Comparison of ENCODE assay signal across 15 cellular contexts in the genomic region with DNA sequence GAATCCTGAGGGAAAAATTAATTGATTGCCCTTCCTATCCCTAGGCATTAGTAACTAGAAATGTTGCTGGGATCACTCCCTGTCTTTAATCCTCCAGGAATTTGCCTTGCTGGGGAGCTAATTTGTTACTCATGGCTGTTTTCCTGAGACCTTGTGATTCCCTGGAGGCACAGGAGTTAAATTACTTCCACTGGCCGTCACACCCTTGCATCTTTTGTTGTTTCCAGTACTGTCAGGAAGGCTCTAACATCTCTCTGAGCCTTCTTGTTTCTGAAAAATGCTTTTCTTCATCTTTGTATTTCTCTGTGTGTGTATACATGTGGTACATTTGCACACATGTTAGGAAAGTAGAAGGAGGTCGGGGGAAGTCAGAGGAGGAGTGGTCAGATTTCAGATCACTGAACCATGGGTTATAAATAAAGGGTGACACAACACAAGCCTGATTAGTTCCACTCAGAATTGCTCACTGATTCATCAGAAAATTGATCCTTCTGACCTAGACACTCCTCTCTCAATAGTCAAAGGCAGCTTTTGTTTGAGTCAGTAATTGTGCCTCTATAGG. TPM values are rescaled to one million over a fixed set of nuclear protein-coding genes. Genes with fewer than 3 reads are reported as not detected.
A peak's percentile ranks its signal among the peaks of the same experiment; 100 is the strongest.
DNase-seq lines count a peak whose midpoint lies in the region; FAIRE-seq and TF ChIP-seq lines count a peak whose summit lies in the region.
"Had no signal": no experiment of that assay in that cellular context is flagged by ENCODE, and none has a peak within 500 bp of the region (broad histone marks: within the 10 kb centered on the region; RNA-seq: fewer than 3 reads in every experiment).

No MANE protein-coding gene starts in this region.

- CTCF ChIA-PET in PC-9 (lab: Charles Lee), result no interaction called here
- CTCF ChIA-PET in Calu3 (lab: Charles Lee), result no interaction called here

- no peaks in the 10 kb centered on the region for H3K9me2 ChIP-seq in PC-9 (ENCODE audit: insufficient read depth)

- peaks cover 9% of the 10 kb centered on the region for H3K4me1 ChIP-seq in PC-9 (replicated peaks; ENCODE audit: insufficient read depth)

- H3K9me3 Mint-ChIP-seq in progenitor cell of endocrine pancreas (ENCODE audit: low read depth) (no peaks in the 10 kb centered on the region), Calu3 (ENCODE audit: low read depth, unreplicated experiment) (no peaks in the 10 kb centered on the region)
- H3K9me3 Mint-ChIP-seq: CD8-positive, alpha-beta T cell had no signal

- H3K4me1 Mint-ChIP-seq in progenitor cell of endocrine pancreas (ENCODE audit: low read depth) (peaks cover 15% of the 10 kb centered on the region), Calu3 (ENCODE audit: low read depth, unreplicated experiment) (peaks cover 20% of the 10 kb centered on the region)

- H3F3A ChIP-seq in PC-9 (ENCODE audit: insufficient read depth, low read depth), result no peaks in the 10 kb centered on the region

- H3K4me3 ChIP-seq in PC-9, result no peak overlapping the region
- H3K4me3 ChIP-seq: ovary, tibial artery had no signal

- peak overlapping the region; percentile 73 for H3K27ac Mint-ChIP-seq in progenitor cell of endocrine pancreas
- H3K27ac Mint-ChIP-seq in Calu3 (ENCODE audit: unreplicated experiment), result no peak overlapping the region
- H3K27ac Mint-ChIP-seq: CD8-positive, alpha-beta T cell had no signal

- H3K9me3 ChIP-seq in PC-9 (ENCODE audit: insufficient read depth, low read depth), result no peaks in the 10 kb centered on the region
- H3K9me3 ChIP-seq: ovary, tibial artery had no signal

- no peaks in the 10 kb centered on the region for H4K20me1 ChIP-seq in PC-9 (ENCODE audit: insufficient read depth)

- no peak for FAIRE-seq in GM19239 (lab: Jason Lieb, UNC)
- FAIRE-seq: GM12891 had no signal

- peak overlapping the region; percentile 19; the same call in 1 of the 2 replicates for H3K27ac ChIP-seq in PC-9
- H3K27ac ChIP-seq: ovary, tibial artery had no signal

- peak overlapping the region; percentile 10; the same call in 1 of the 2 replicates for H3K4me2 ChIP-seq in PC-9

- H2AFZ ChIP-seq in PC-9, result no peak overlapping the region

- no peaks in the 10 kb centered on the region for H3K27me3 ChIP-seq in PC-9 (ENCODE audit: insufficient read depth, low read depth)
- H3K27me3 ChIP-seq: ovary, tibial artery had no signal

- no peaks in the 10 kb centered on the region for H3K36me3 ChIP-seq in PC-9 (ENCODE audit: low read depth)
- H3K36me3 ChIP-seq: ovary, tibial artery had no signal

- POLR2A ChIA-PET in PC-9 (lab: Charles Lee; ENCODE audit: unreplicated experiment), result no interaction called here

- DNase-seq in ELR (ENCODE audit: low read depth), result peak; percentile 93
- DNase-seq in PC-9, result no peak
- peak; percentile 64 for DNase-seq in fibroblast of gingiva (ENCODE audit: low read depth)
- DNase-seq in progenitor cell of endocrine pancreas (ENCODE audit: low spot score, unreplicated experiment), result no peak
- no peak for DNase-seq in HT-29 (ENCODE audit: low spot score)
- no peak for DNase-seq in stimulated activated CD4-positive, alpha-beta T cell treated with anti-CD3 and anti-CD28 coated beads, Interleukin-2, amount 100 ng/mL, for 48 hours
- no peak for DNase-seq in Calu3
- DNase-seq in GM19239 (ENCODE audit: insufficient read length, low spot score), result no peak
- DNase-seq: activated CD8-positive, alpha-beta memory T cell treated with anti-CD3 and anti-CD28 coated beads, Interleukin-2, amount 50 U/mL, for 48 hours; CD8-positive, alpha-beta T cell; NCI-H2081; OCI-M1; ovary; tibial artery had no signal

- H3K27me3 Mint-ChIP-seq in progenitor cell of endocrine pancreas (no peaks in the 10 kb centered on the region), Calu3 (ENCODE audit: unreplicated experiment) (no peaks in the 10 kb centered on the region)

- no peaks in the 10 kb centered on the region for H3K79me2 ChIP-seq in PC-9 (ENCODE audit: low read depth)

- TF ChIP-seq CTCF in PC-9 (conservative IDR thresholded peaks at IDR 0.05) (no peak), progenitor cell of endocrine pancreas (IDR thresholded peaks at IDR 0.05; ENCODE audit: unreplicated experiment) (no peak), Calu3 (IDR thresholded peaks at IDR 0.05; ENCODE audit: unreplicated experiment) (no peak)

- no peak overlapping the region for H3K4me3 Mint-ChIP-seq in progenitor cell of endocrine pancreas (ENCODE audit: low read depth)
- no peak overlapping the region for H3K4me3 Mint-ChIP-seq in Calu3 (ENCODE audit: low read depth, unreplicated experiment)
- H3K4me3 Mint-ChIP-seq: CD8-positive, alpha-beta T cell had no signal

- intact Hi-C loops in PC-9 (cut with micrococcal nuclease; ENCODE audit: unreplicated experiment) (no loop called here), Calu3 (cut with micrococcal nuclease; ENCODE audit: unreplicated experiment) (no loop called here)

- BruUV-seq in PC-9 (replicated peaks; lab: Mats Ljungman, UMichigan), result no TSS peak
- BruUV-seq in Calu3 (replicated peaks; lab: Mats Ljungman, UMichigan), result no TSS peak

- H3K36me3 Mint-ChIP-seq in progenitor cell of endocrine pancreas (ENCODE audit: insufficient read depth) (no peaks in the 10 kb centered on the region), Calu3 (ENCODE audit: insufficient read depth, unreplicated experiment) (no peaks in the 10 kb centered on the region)
- H3K36me3 Mint-ChIP-seq: CD8-positive, alpha-beta T cell had no signal

RNA-seq across cellular contexts. Expression of a gene that starts 23.5 kb away (rescaled TPM):
- total RNA-seq in PC-9 (2021) (34.5 and 40.2 TPM in 2 replicates), progenitor cell of endocrine pancreas (48.0 and 49.3 TPM in 2 replicates), Calu3 (2022) (38.8 and 41.9 TPM in 2 replicates)
- total RNA-seq in HT-29 (2014; rRNA removed; shearing (Covaris generic)), result 24.4 and 32.3 TPM in 2 replicates

RNA-seq across cellular contexts. Expression of a gene that starts 45.2 kb away (rescaled TPM):
- 77.4 and 77.7 TPM in 2 replicates for total RNA-seq in PC-9 (2021)
- total RNA-seq in progenitor cell of endocrine pancreas, result 49.9 and 52.4 TPM in 2 replicates
- 21.5 and 40.4 TPM in 2 replicates for total RNA-seq in HT-29 (2014; rRNA removed; shearing (Covaris generic))
- total RNA-seq in Calu3 (2022), result 63.1 and 76.8 TPM in 2 replicates

Comparison
In these comparisons a context has a peak if more than half of its experiments do, and no peak if none do; other contexts are left out.
1. DNase-seq: peak in ELR (single experiment) and fibroblast of gingiva (single experiment); none in PC-9 (0 of 2), progenitor cell of endocrine pancreas (single experiment), HT-29 (single experiment), stimulated activated CD4-positive, alpha-beta T cell treated with anti-CD3 and anti-CD28 coated beads, Interleukin-2, amount 100 ng/mL, for 48 hours (0 of 2), Calu3 (single experiment) and GM19239 (single experiment).